39 cellular contexts compared by ENCODE assay signal in genomic region chr2:113018509-113018908, GRCh38. TPM values are rescaled to one million over a fixed set of nuclear protein-coding genes. Genes with fewer than 3 reads are reported as not detected.
"Had no signal": no experiment of that assay in that cellular context is flagged by ENCODE, and none has a peak within 500 bp of the region (broad histone marks: within the 10 kb centered on the region; RNA-seq: fewer than 3 reads in every experiment).

No MANE protein-coding gene starts in this region.

- H3K9me3 ChIP-seq: adrenal gland, ascending aorta, body of pancreas, breast epithelium had no signal

- H3K4me1 ChIP-seq: adrenal gland, ascending aorta, body of pancreas, breast epithelium had no signal

- H3K36me3 ChIP-seq: adrenal gland, ascending aorta, brain microvascular endothelial cell, breast epithelium, cardiac muscle cell had no signal

- FAIRE-seq: astrocyte had no signal

- ATAC-seq: activated naive CD4-positive, alpha-beta T cell treated with anti-CD3 and anti-CD28 coated beads, Interleukin-2, amount 50 U/mL, for 72 hours; activated naive CD8-positive, alpha-beta T cell treated with anti-CD3 and anti-CD28 coated beads, Interleukin-2, amount 50 U/mL, for 24 hours; activated T-cell treated with anti-CD3 and anti-CD28 coated beads, Interleukin-2, amount 50 U/mL, for 4 hours; activated T-cell treated with anti-CD3 and anti-CD28 coated beads, Interleukin-2, amount 50 U/mL, for 72 hours; activated T-helper 17 cell treated with anti-CD3 and anti-CD28 coated beads, Interleukin-2, amount 50 U/mL, for 72 hours; body of pancreas had no signal

- H3K4me3 ChIP-seq: adrenal gland, ascending aorta, body of pancreas, breast epithelium, cardiac muscle cell had no signal

- H3K27ac ChIP-seq: adrenal gland, ascending aorta, body of pancreas, brain microvascular endothelial cell, breast epithelium, cardiac muscle cell had no signal

- DNase-seq: activated effector memory CD4-positive, alpha-beta T cell treated with anti-CD3 and anti-CD28 coated beads, Interleukin-2, amount 50 U/mL, for 16 hours; activated effector memory CD4-positive, alpha-beta T cell treated with Interleukin-2 at 50 U/mL for 16 hours; activated gamma-delta T cell; activated gamma-delta T cell treated with Interleukin-2 at 50 U/mL for 16 hours; activated naive CD4-positive, alpha-beta T cell; activated naive CD4-positive, alpha-beta T cell treated with anti-CD3 and anti-CD28 coated beads for 36 hours; activated naive CD4-positive, alpha-beta T cell treated with anti-CD3 and anti-CD28 coated beads, Interleukin-2, amount 10 ng/mL, durations not matched to agents 7 days and 5 days; activated naive CD4-positive, alpha-beta T cell treated with anti-CD3 and anti-CD28 coated beads, Interleukin-2, amount 50 U/mL, for 16 hours; activated naive CD4-positive, alpha-beta T cell treated with Interleukin-2 at 50 U/mL for 16 hours; activated naive CD8-positive, alpha-beta T cell treated with anti-CD3 and anti-CD28 coated beads for 36 hours; activated naive CD8-positive, alpha-beta T cell treated with anti-CD3 and anti-CD28 coated beads, Interleukin-2, amount 10 ng/mL, durations not matched to agents 7 days and 5 days; activated naive CD8-positive, alpha-beta T cell treated with anti-CD3 and anti-CD28 coated beads, Interleukin-2, amount 50 U/mL, for 24 hours; activated T-cell treated with anti-CD3 and anti-CD28 coated beads, Interleukin-2, amount 50 U/mL, for 24 hours; activated T-cell treated with anti-CD3 and anti-CD28 coated beads, Interleukin-2, amount 50 U/mL, for 4 hours; activated T-cell treated with anti-CD3 and anti-CD28 coated beads, Interleukin-2, amount 50 U/mL, for 48 hours; activated T-cell treated with anti-CD3 and anti-CD28 coated beads, Interleukin-2, amount 50 U/mL, for 72 hours; adrenal gland; amniotic stem cell; amygdala; anterior cingulate cortex; aorta; body of pancreas; brain microvascular endothelial cell; caudate nucleus; central memory CD4-positive, alpha-beta T cell; cerebellar nuclear complex had no signal

- H3K27me3 ChIP-seq: ascending aorta, body of pancreas, breast epithelium, cardiac muscle cell had no signal

RNA-seq across cellular contexts. Expression of gene IL36A, which starts 13.2 kb away (rescaled TPM):
- total RNA-seq: activated naive CD4-positive, alpha-beta T cell treated with anti-CD3 and anti-CD28 coated beads for 36 hours; activated naive CD4-positive, alpha-beta T cell treated with anti-CD3 and anti-CD28 coated beads, Interleukin-2, amount 50 U/mL, for 72 hours; activated naive CD8-positive, alpha-beta T cell treated with anti-CD3 and anti-CD28 coated beads for 36 hours; activated naive CD8-positive, alpha-beta T cell treated with anti-CD3 and anti-CD28 coated beads, Interleukin-2, amount 10 ng/mL, durations not matched to agents 7 days and 5 days; activated T-cell treated with anti-CD3 and anti-CD28 coated beads, Interleukin-2, amount 50 U/mL, for 4 hours; activated T-helper 1 cell treated with anti-CD3 and anti-CD28 coated beads, Interleukin-12 subunit alpha, Interleukin-12 subunit beta, Interleukin-2, Interleukin-4 antibody, amounts not matched to agents 30 ng/mL and 10 ng/mL and 1 ng/mL, durations not matched to agents 14 hours and 24 hours and 36 hours; activated T-helper 17 cell treated with anti-CD3 and anti-CD28 coated beads, Interleukin-2, amount 50 U/mL, for 72 hours; adrenal gland; aorta; ascending aorta; astrocyte; body of pancreas; breast epithelium; cardiac muscle cell; cardiac septum; cerebellum; chondrocyte had no signal
- polyA plus RNA-seq: adrenal gland, aorta, cardiac muscle cell had no signal

RNA-seq across cellular contexts. Expression of gene IL36B, which starts 34.2 kb away (rescaled TPM):
- total RNA-seq: activated naive CD4-positive, alpha-beta T cell treated with anti-CD3 and anti-CD28 coated beads for 36 hours; activated naive CD4-positive, alpha-beta T cell treated with anti-CD3 and anti-CD28 coated beads, Interleukin-2, amount 50 U/mL, for 72 hours; activated naive CD8-positive, alpha-beta T cell treated with anti-CD3 and anti-CD28 coated beads for 36 hours; activated naive CD8-positive, alpha-beta T cell treated with anti-CD3 and anti-CD28 coated beads, Interleukin-2, amount 10 ng/mL, durations not matched to agents 7 days and 5 days; activated T-cell treated with anti-CD3 and anti-CD28 coated beads, Interleukin-2, amount 50 U/mL, for 4 hours; activated T-cell treated with anti-CD3 and anti-CD28 coated beads, Interleukin-2, amount 50 U/mL, for 72 hours; activated T-helper 1 cell treated with anti-CD3 and anti-CD28 coated beads, Interleukin-12 subunit alpha, Interleukin-12 subunit beta, Interleukin-2, Interleukin-4 antibody, amounts not matched to agents 30 ng/mL and 10 ng/mL and 1 ng/mL, durations not matched to agents 14 hours and 24 hours and 36 hours; activated T-helper 17 cell treated with anti-CD3 and anti-CD28 coated beads, Interleukin-2, amount 50 U/mL, for 72 hours; activated T-helper 2 cell treated with anti-CD3 and anti-CD28 coated beads, Interferon-gamma antibody, Interleukin-2, Interleukin-4, amounts not matched to agents 10 μg/mL and 5 μg/mL and 100 μg/mL, durations not matched to agents 14 hours and 24 hours and 36 hours; adrenal gland; aorta; ascending aorta; astrocyte; body of pancreas; breast epithelium; bronchial epithelial cell; cardiac muscle cell; cardiac septum; cerebellum; chondrocyte had no signal
- polyA plus RNA-seq: adipose tissue, adrenal gland, aorta, cardiac muscle cell had no signal

RNA-seq across cellular contexts. Expression of gene IL36RN, which starts 40.5 kb away (rescaled TPM):
- total RNA-seq: activated naive CD4-positive, alpha-beta T cell treated with anti-CD3 and anti-CD28 coated beads for 36 hours; activated naive CD4-positive, alpha-beta T cell treated with anti-CD3 and anti-CD28 coated beads, Interleukin-2, amount 50 U/mL, for 72 hours; activated naive CD8-positive, alpha-beta T cell treated with anti-CD3 and anti-CD28 coated beads for 36 hours; activated naive CD8-positive, alpha-beta T cell treated with anti-CD3 and anti-CD28 coated beads, Interleukin-2, amount 10 ng/mL, durations not matched to agents 7 days and 5 days; activated T-cell treated with anti-CD3 and anti-CD28 coated beads, Interleukin-2, amount 50 U/mL, for 72 hours; activated T-helper 1 cell treated with anti-CD3 and anti-CD28 coated beads, Interleukin-12 subunit alpha, Interleukin-12 subunit beta, Interleukin-2, Interleukin-4 antibody, amounts not matched to agents 30 ng/mL and 10 ng/mL and 1 ng/mL, durations not matched to agents 14 hours and 24 hours and 36 hours; activated T-helper 17 cell treated with anti-CD3 and anti-CD28 coated beads, Interleukin-2, amount 50 U/mL, for 72 hours; activated T-helper 2 cell treated with anti-CD3 and anti-CD28 coated beads, Interferon-gamma antibody, Interleukin-2, Interleukin-4, amounts not matched to agents 10 μg/mL and 5 μg/mL and 100 μg/mL, durations not matched to agents 14 hours and 24 hours and 36 hours; adrenal gland; aorta; ascending aorta; body of pancreas; breast epithelium; cardiac muscle cell; cardiac septum; cerebellum; chondrocyte had no signal
- polyA plus RNA-seq: adrenal gland, aorta, cardiac muscle cell had no signal

RNA-seq across cellular contexts. Expression of gene IL36G, which starts 40.7 kb away (rescaled TPM):
- total RNA-seq: activated naive CD4-positive, alpha-beta T cell treated with anti-CD3 and anti-CD28 coated beads for 36 hours; activated naive CD4-positive, alpha-beta T cell treated with anti-CD3 and anti-CD28 coated beads, Interleukin-2, amount 50 U/mL, for 72 hours; activated naive CD8-positive, alpha-beta T cell treated with anti-CD3 and anti-CD28 coated beads for 36 hours; activated naive CD8-positive, alpha-beta T cell treated with anti-CD3 and anti-CD28 coated beads, Interleukin-2, amount 10 ng/mL, durations not matched to agents 7 days and 5 days; activated T-cell treated with anti-CD3 and anti-CD28 coated beads, Interleukin-2, amount 50 U/mL, for 4 hours; activated T-cell treated with anti-CD3 and anti-CD28 coated beads, Interleukin-2, amount 50 U/mL, for 72 hours; activated T-helper 1 cell treated with anti-CD3 and anti-CD28 coated beads, Interleukin-12 subunit alpha, Interleukin-12 subunit beta, Interleukin-2, Interleukin-4 antibody, amounts not matched to agents 30 ng/mL and 10 ng/mL and 1 ng/mL, durations not matched to agents 14 hours and 24 hours and 36 hours; activated T-helper 2 cell treated with anti-CD3 and anti-CD28 coated beads, Interferon-gamma antibody, Interleukin-2, Interleukin-4, amounts not matched to agents 10 μg/mL and 5 μg/mL and 100 μg/mL, durations not matched to agents 14 hours and 24 hours and 36 hours; adrenal gland; aorta; ascending aorta; astrocyte; body of pancreas; breast epithelium; bronchial epithelial cell; cardiac septum; cerebellum; chondrocyte had no signal
- polyA plus RNA-seq: adipose tissue, adrenal gland, aorta, cardiac muscle cell had no signal

RNA-seq across cellular contexts. Expression of gene IL1F10, which starts 49.3 kb away (rescaled TPM):
- total RNA-seq: activated naive CD4-positive, alpha-beta T cell treated with anti-CD3 and anti-CD28 coated beads for 36 hours; activated naive CD4-positive, alpha-beta T cell treated with anti-CD3 and anti-CD28 coated beads, Interleukin-2, amount 50 U/mL, for 72 hours; activated naive CD8-positive, alpha-beta T cell treated with anti-CD3 and anti-CD28 coated beads for 36 hours; activated naive CD8-positive, alpha-beta T cell treated with anti-CD3 and anti-CD28 coated beads, Interleukin-2, amount 10 ng/mL, durations not matched to agents 7 days and 5 days; activated T-cell treated with anti-CD3 and anti-CD28 coated beads, Interleukin-2, amount 50 U/mL, for 4 hours; activated T-cell treated with anti-CD3 and anti-CD28 coated beads, Interleukin-2, amount 50 U/mL, for 72 hours; activated T-helper 1 cell treated with anti-CD3 and anti-CD28 coated beads, Interleukin-12 subunit alpha, Interleukin-12 subunit beta, Interleukin-2, Interleukin-4 antibody, amounts not matched to agents 30 ng/mL and 10 ng/mL and 1 ng/mL, durations not matched to agents 14 hours and 24 hours and 36 hours; activated T-helper 17 cell treated with anti-CD3 and anti-CD28 coated beads, Interleukin-2, amount 50 U/mL, for 72 hours; activated T-helper 2 cell treated with anti-CD3 and anti-CD28 coated beads, Interferon-gamma antibody, Interleukin-2, Interleukin-4, amounts not matched to agents 10 μg/mL and 5 μg/mL and 100 μg/mL, durations not matched to agents 14 hours and 24 hours and 36 hours; adrenal gland; aorta; ascending aorta; astrocyte; body of pancreas; breast epithelium; bronchial epithelial cell; cardiac muscle cell; cardiac septum; cerebellum; chondrocyte had no signal
- polyA plus RNA-seq: adipose tissue, adrenal gland, aorta, cardiac muscle cell had no signal
